Comparison of ENCODE assay signal across 2 cellular contexts in the genomic region with DNA sequence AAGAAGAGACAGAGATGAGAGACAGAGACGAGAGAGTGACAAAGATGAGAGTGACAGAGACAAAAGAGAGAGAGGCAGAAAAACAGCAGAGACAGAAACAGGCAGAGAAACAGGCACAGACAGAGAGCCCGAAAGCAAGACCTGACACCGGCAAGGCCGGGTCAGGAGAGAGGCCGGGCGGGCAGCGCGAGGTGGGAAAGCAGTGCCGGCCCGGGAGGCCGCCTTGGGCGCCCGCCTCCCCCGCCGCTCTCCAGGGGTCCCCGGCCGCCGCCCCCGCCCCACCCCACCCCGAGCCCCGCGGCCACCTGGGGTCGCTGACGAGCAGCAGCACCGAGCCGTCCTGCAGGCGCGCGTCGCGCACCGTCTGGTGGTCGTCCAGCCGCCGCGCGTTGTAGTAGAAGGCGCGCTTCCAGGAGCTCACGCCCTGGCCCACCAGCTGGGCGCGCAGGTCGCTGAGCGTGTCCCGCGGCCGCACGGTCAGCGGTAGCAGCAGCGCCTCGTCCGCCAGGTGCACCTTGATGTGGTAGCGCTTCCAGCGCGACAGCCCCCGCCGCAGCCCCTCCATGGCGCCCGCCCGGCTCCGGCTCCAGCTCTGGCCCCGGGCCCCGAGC.
TF ChIP-seq lines count a peak whose summit lies in the region.

Gene TINCR (minus strand): TSS at position 594 of the 611 bp plus-strand sequence.

TF ChIP-seq in A549, 52 proteins besides CTCF, POLR2A, EP300 and RAD21 (continued from another document):
- TF ChIP-seq HOXB13 (CRISPR knock-in tag; IDR thresholded peaks at IDR 0.05; ENCODE audit: low read depth): no peak
- no peak for TF ChIP-seq POLR2AphosphoS2 (conservative IDR thresholded peaks at IDR 0.05; ENCODE audit: low read length)
- no peak for TF ChIP-seq MAX (IDR thresholded peaks at IDR 0.05)
- no peak for TF ChIP-seq RARB (CRISPR knock-in tag; IDR thresholded peaks at IDR 0.05)
- TF ChIP-seq TP53 (CRISPR knock-in tag; IDR thresholded peaks at IDR 0.05): no peak
- TF ChIP-seq MAFK (IDR thresholded peaks at IDR 0.05; ENCODE audit: partially characterized antibody): no peak
- no peak for TF ChIP-seq CHD4 (IDR thresholded peaks at IDR 0.05; ENCODE audit: borderline replicate concordance)
- no peak for TF ChIP-seq ESRRA (IDR thresholded peaks at IDR 0.05; ENCODE audit: borderline replicate concordance, low read length)
- no peak for TF ChIP-seq FOSL2 (IDR thresholded peaks at IDR 0.05)
- no peak for TF ChIP-seq FOSL2 (CRISPR knock-in tag; IDR thresholded peaks at IDR 0.05)
- TF ChIP-seq, protein P1, sequence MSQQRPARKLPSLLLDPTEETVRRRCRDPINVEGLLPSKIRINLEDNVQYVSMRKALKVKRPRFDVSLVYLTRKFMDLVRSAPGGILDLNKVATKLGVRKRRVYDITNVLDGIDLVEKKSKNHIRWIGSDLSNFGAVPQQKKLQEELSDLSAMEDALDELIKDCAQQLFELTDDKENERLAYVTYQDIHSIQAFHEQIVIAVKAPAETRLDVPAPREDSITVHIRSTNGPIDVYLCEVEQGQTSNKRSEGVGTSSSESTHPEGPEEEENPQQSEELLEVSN (IDR thresholded peaks at IDR 0.05; ENCODE audit: borderline replicate concordance, low read depth): no peak
- TF ChIP-seq HDAC2 (IDR thresholded peaks at IDR 0.05): no peak

TF ChIP-seq in HEK293T, 16 proteins besides CTCF, POLR2A, EP300 and RAD21 (continued from another document):
- no peak for TF ChIP-seq PKNOX1 (IDR thresholded peaks at IDR 0.05)
- TF ChIP-seq NFRKB (IDR thresholded peaks at IDR 0.05): no peak
- TF ChIP-seq SUZ12 (IDR thresholded peaks at IDR 0.05): no peak
- TF ChIP-seq TARDBP (IDR thresholded peaks at IDR 0.05): no peak
- TF ChIP-seq FOXK2 (IDR thresholded peaks at IDR 0.05): no peak
- TF ChIP-seq BHLHE40 (IDR thresholded peaks at IDR 0.05; ENCODE audit: borderline replicate concordance): no peak
- TF ChIP-seq HDGF (IDR thresholded peaks at IDR 0.05; ENCODE audit: borderline replicate concordance): no peak
- no peak for TF ChIP-seq ELF4 (IDR thresholded peaks at IDR 0.05)
- no peak for TF ChIP-seq CTBP1 (IDR thresholded peaks at IDR 0.05; ENCODE audit: borderline replicate concordance)
- TF ChIP-seq FOXA1 (IDR thresholded peaks at IDR 0.05): no peak
- TF ChIP-seq SP1 (IDR thresholded peaks at IDR 0.05): no peak
